ENCODE assay signal across 8 cellular contexts in genomic region chr6:148530394-148530923, GRCh38.
A peak's percentile ranks its signal among the peaks of the same experiment; 100 is the strongest.
DNase-seq lines count a peak whose midpoint lies in the region; ATAC-seq, FAIRE-seq and TF ChIP-seq lines count a peak whose summit lies in the region.

No MANE protein-coding gene starts in this region.

- FAIRE-seq in GM18507 (lab: Jason Lieb, UNC): peak; percentile 47

- no peaks in the 10 kb centered on the region for H3K9me3 ChIP-seq in heart right ventricle

- H3K27ac ChIP-seq in RWPE1: no peak overlapping the region
- H3K27ac ChIP-seq in heart right ventricle: peak overlapping the region in 9 of 10 donors; percentile 12 to 69 (median 38)

- CTCF ChIA-PET in RWPE1 (lab: Yijun Ruan, JAX): no interaction called here

- TF ChIP-seq CTCF in RWPE1 (conservative IDR thresholded peaks at IDR 0.05; ENCODE audit: low read depth) (no peak), heart right ventricle (IDR thresholded peaks at IDR 0.05) (no peak)

- H3K4me3 ChIP-seq in heart right ventricle (peak overlapping the region in 4 of 10 donors; percentile 6 to 27 (median 13)), skeletal muscle cell (ENCODE audit: low read depth, low read length) (peak overlapping the region; percentile 27)

- WGBS in heart right ventricle, 2 donors: 33 to 47% methylated on average over 8 of the region's 8 CpGs

- ATAC-seq in HG02852 (IDR thresholded peaks at IDR 0.05; ENCODE audit: unreplicated experiment) (peak; percentile 88), heart right ventricle (peak in 7 of 8 donors; percentile 41 to 70 (median 59))

- POLR2A ChIA-PET in RWPE1 (lab: Yijun Ruan, JAX; ENCODE audit: low non-redundant PET): no interaction called here

- H3K27me3 ChIP-seq in heart right ventricle: no peaks in the 10 kb centered on the region

- peaks cover 0 to 100% (median 59%) of the 10 kb centered on the region in 9 donors for H3K36me3 ChIP-seq in heart right ventricle

- intact Hi-C loops in heart right ventricle (cut with DNase I): no loop called here

- H3K4me1 ChIP-seq in heart right ventricle: peaks cover 0 to 43% (median 19%) of the 10 kb centered on the region in 9 donors

- DNase-seq in GM18507 (ENCODE audit: extremely low spot score, insufficient read length, low read depth) (no peak), RWPE1 (ENCODE audit: low spot score) (peak; percentile 15), heart right ventricle (no peak), skeletal muscle cell (ENCODE audit: low read depth) (no peak), globus pallidus (ENCODE audit: low spot score) (no peak), SK-N-DZ (ENCODE audit: low spot score) (no peak), inferior parietal cortex (ENCODE audit: extremely low spot score) (no peak)
